ENCODE assay signal across 8 cellular contexts in the genomic region with DNA sequence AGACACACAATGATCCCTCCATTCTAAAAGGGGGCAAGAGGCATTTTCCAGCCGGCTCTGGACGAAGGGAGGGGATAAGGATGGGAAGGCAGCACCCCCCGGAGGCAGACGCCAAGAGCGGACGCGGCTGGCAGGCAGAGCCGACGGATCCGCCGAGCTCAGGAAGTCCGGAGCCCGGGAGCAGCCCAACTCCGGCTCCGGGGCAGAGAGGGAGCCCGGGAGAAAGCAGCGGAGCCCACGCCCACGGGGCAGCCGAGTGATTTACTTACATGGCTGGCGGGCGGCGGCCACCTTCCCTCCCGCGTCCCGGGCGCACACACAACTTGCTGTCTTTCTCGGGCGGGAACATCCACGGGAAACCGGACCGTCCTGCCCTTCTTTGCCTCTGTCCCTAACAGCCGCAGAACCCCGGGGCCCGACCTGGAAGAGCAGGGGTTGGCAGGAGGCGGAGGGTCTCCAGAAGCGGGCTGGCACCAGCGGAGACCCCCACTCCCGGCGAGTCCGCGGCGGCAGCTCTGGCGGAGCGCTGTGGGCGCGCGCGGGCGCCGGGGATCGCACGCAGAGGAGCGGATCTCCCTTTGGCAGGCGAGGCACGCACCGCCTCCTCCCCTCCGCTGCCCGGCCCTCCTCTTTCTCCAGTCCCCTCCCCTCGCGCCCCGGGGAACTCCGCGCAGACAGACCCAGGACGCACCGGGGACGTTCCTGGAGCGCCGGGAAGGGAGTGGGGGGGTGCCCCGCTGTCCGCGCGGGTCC. TPM values are rescaled to one million over a fixed set of nuclear protein-coding genes. Genes with fewer than 3 reads are reported as not detected.
DNase-seq lines count a peak whose midpoint lies in the region; ATAC-seq and TF ChIP-seq lines count a peak whose summit lies in the region.

A gene (minus strand): TSS at position 580 of the 753 bp plus-strand sequence.

- 1% methylated on average over 19 to 21 of the region's 73 CpGs for WGBS in tibial nerve, 2 donors

- H3K27me3 ChIP-seq in SJSA1 (replicated peaks) = no peaks in the 10 kb centered on the region
- H3K27me3 ChIP-seq in osteoblast (ENCODE audit: insufficient read depth, low read length) = no peaks in the 10 kb centered on the region
- no peaks in the 10 kb centered on the region for H3K27me3 ChIP-seq in tibial nerve

- peaks cover 31% of the 10 kb centered on the region for H3K36me3 ChIP-seq in SJSA1
- peaks cover 3% of the 10 kb centered on the region for H3K36me3 ChIP-seq in osteoblast (ENCODE audit: insufficient read depth, low read length)
- no peaks in the 10 kb centered on the region for H3K36me3 ChIP-seq in tibial nerve

- peaks cover 24% of the 10 kb centered on the region for H3K4me1 ChIP-seq in SJSA1 (replicated peaks)
- H3K4me1 ChIP-seq in osteoblast (ENCODE audit: insufficient read depth, low read length) = peaks cover 25% of the 10 kb centered on the region
- peaks cover 0 to 25% (median under 1%) of the 10 kb centered on the region in 4 donors for H3K4me1 ChIP-seq in tibial nerve

- intact Hi-C loops in head of caudate nucleus (cut with DNase I) = loop anchor here (5.0 kb wide), 1 partner anchor 190 kb away; no protein-coding TSS in a partner anchor

- peak within 1 kb of the TSS; percentile 97 for H3K4me2 ChIP-seq in osteoblast (ENCODE audit: insufficient read depth, low read length)

- no peaks in the 10 kb centered on the region for H3K9me3 ChIP-seq in SJSA1 (replicated peaks)
- no peaks in the 10 kb centered on the region for H3K9me3 ChIP-seq in osteoblast (ENCODE audit: low read depth, low read length)
- H3K9me3 ChIP-seq in tibial nerve = no peaks in the 10 kb centered on the region

- no peak for TF ChIP-seq EP300 in Ishikawa (IDR thresholded peaks at IDR 0.05; ENCODE audit: borderline replicate concordance)
- TF ChIP-seq EP300 in tibial nerve (IDR thresholded peaks at IDR 0.05) = peak in 1 of 2 donors; percentile 84

- H3K4me3 ChIP-seq in SJSA1 (peak within 1 kb of the TSS; percentile 93), osteoblast (ENCODE audit: insufficient read depth, low read length) (peak within 1 kb of the TSS; percentile 94), tibial nerve (peak within 1 kb of the TSS; percentile 54 to 86 (median 70))

- H4K20me1 ChIP-seq in osteoblast (ENCODE audit: insufficient read depth, low read length) = no peaks in the 10 kb centered on the region

- peak within 1 kb of the TSS; percentile 90 for H3K27ac ChIP-seq in SJSA1
- H3K27ac ChIP-seq in osteoblast (ENCODE audit: low read depth, low read length) = peak within 1 kb of the TSS; percentile 84
- H3K27ac ChIP-seq in tibial nerve = peak within 1 kb of the TSS; percentile 49 to 93 (median 84)

- H3K79me2 ChIP-seq in osteoblast (ENCODE audit: insufficient read depth, low read length) = peaks cover 42% of the 10 kb centered on the region

- peak; percentile 52; the same call in 1 of the 2 replicates for TF ChIP-seq RAD21 in Ishikawa (IDR thresholded peaks at IDR 0.05; ENCODE audit: low read depth)

- peak; percentile 92 for ATAC-seq in GM21619 (IDR thresholded peaks at IDR 0.05; ENCODE audit: unreplicated experiment)

- H2AFZ ChIP-seq in osteoblast (ENCODE audit: low read length) = peak within 1 kb of the TSS; percentile 97

- DNase-seq in DMS53 (lab: John Stamatoyannopoulos, UW) (peak; percentile 87), SJSA1 (ENCODE audit: low read depth in 1 of 2, low spot score in 2 of 2) (peak; percentile 85 to 88), head of caudate nucleus (peak; percentile 40 to 88 (median 76)), osteoblast (ENCODE audit: insufficient read length, low spot score, missing footprints) (peak; percentile 96), tibial nerve (ENCODE audit: low spot score in 2 of 2) (peak; percentile 72 to 77)
- peak; percentile 29 for DNase-seq in activated naive CD8-positive, alpha-beta T cell treated with anti-CD3 and anti-CD28 coated beads, Interleukin-2, amount 50 U/mL, for 16 hours (ENCODE audit: low read depth, low spot score)

- TF ChIP-seq CTCF in osteoblast (IDR thresholded peaks at IDR 0.05; ENCODE audit: extremely low read depth, low read depth, low read length) (peak; percentile 48), tibial nerve (IDR thresholded peaks at IDR 0.05) (peak in 4 of 5 experiments; percentile 2 to 42 (median 35))

- peak; percentile 19 to 77 for TF ChIP-seq POLR2A in tibial nerve (IDR thresholded peaks at IDR 0.05)

TF ChIP-seq in Ishikawa, 13 proteins besides CTCF, POLR2A, EP300 and RAD21:
- TF ChIP-seq TCF12 (IDR thresholded peaks at IDR 0.05; ENCODE audit: low read depth) = no peak; the same call in 1 of the 2 replicates
- peak; percentile 79 for TF ChIP-seq ZBTB7A (IDR thresholded peaks at IDR 0.05; ENCODE audit: low read depth)
- TF ChIP-seq EGR1 (IDR thresholded peaks at IDR 0.05) = no peak
- TF ChIP-seq, protein P1, sequence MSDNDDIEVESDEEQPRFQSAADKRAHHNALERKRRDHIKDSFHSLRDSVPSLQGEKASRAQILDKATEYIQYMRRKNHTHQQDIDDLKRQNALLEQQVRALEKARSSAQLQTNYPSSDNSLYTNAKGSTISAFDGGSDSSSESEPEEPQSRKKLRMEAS (IDR thresholded peaks at IDR 0.05) = peak; percentile 39; the same call in 1 of the 2 replicates
TF ChIP-seq in Ishikawa: peak in this region for 2.

RNA-seq across cellular contexts. Expression of the gene that starts here (rescaled TPM):
- total RNA-seq in SJSA1 (2014; rRNA removed; shearing (Covaris generic)) = 68.9 and 76.3 TPM in 2 replicates
- total RNA-seq in osteoblast (87.2 and 112 TPM in 2 replicates), tibial nerve (100 to 1,000 TPM; 113 to 177 (median 146) TPM)

Comparison
In these comparisons a context has a peak if more than half of its experiments do, and no peak if none do; other contexts are left out.
1. Peak in every context shown above with its lines: DNase-seq, ATAC-seq, H3K4me3 ChIP-seq and H3K27ac ChIP-seq.
2. DNase-seq: peak in every context shown above with its lines; median percentile 96 in osteoblast; 87 in DMS53; 86 in SJSA1; 76 in head of caudate nucleus; 74 in tibial nerve; 29 in activated naive CD8-positive, alpha-beta T cell treated with anti-CD3 and anti-CD28 coated beads, Interleukin-2, amount 50 U/mL, for 16 hours.